ENCODE assay signal across 11 cellular contexts in genomic region chr13:44374348-44374712, GRCh38. TPM values are rescaled to one million over a fixed set of nuclear protein-coding genes. Genes with fewer than 3 reads are reported as not detected.
DNase-seq lines count a peak whose midpoint lies in the region; ATAC-seq and TF ChIP-seq lines count a peak whose summit lies in the region.
"Had no signal": no experiment of that assay in that cellular context is flagged by ENCODE, and none has a peak within 500 bp of the region (broad histone marks: within the 10 kb centered on the region; RNA-seq: fewer than 3 reads in every experiment).

No MANE protein-coding gene starts in this region.

- H3K9me3 ChIP-seq in Peyer's patch, result no peaks in the 10 kb centered on the region
- no peaks in the 10 kb centered on the region for H3K9me3 ChIP-seq in stomach
- no peaks in the 10 kb centered on the region for H3K9me3 ChIP-seq in MG63
- H3K9me3 ChIP-seq: SJSA1 had no signal

- H3K4me1 ChIP-seq in Peyer's patch (peaks cover 0 to 36% (median 1%) of the 10 kb centered on the region in 4 donors), stomach (peaks cover 16 to 58% (median 40%) of the 10 kb centered on the region in 4 donors)

- peaks cover 2% of the 10 kb centered on the region for H3K36me3 Mint-ChIP-seq in central memory CD8-positive, alpha-beta T cell (ENCODE audit: insufficient read depth)
- H3K36me3 Mint-ChIP-seq in memory B cell, result no peaks in the 10 kb centered on the region
- H3K36me3 Mint-ChIP-seq: activated naive CD4-positive, alpha-beta T cell treated with anti-CD3 and anti-CD28 coated beads, Interleukin-2, amount 10 ng/mL, durations not matched to agents 7 days and 5 days had no signal

- peak overlapping the region; percentile 39 for H3K4me3 Mint-ChIP-seq in central memory CD8-positive, alpha-beta T cell
- peak overlapping the region; percentile 43 for H3K4me3 Mint-ChIP-seq in memory B cell
- H3K4me3 Mint-ChIP-seq: activated naive CD4-positive, alpha-beta T cell treated with anti-CD3 and anti-CD28 coated beads, Interleukin-2, amount 10 ng/mL, durations not matched to agents 7 days and 5 days had no signal

- H3K27me3 Mint-ChIP-seq in central memory CD8-positive, alpha-beta T cell, result peaks cover 43% of the 10 kb centered on the region
- peaks cover 15% of the 10 kb centered on the region for H3K27me3 Mint-ChIP-seq in memory B cell

- no peaks in the 10 kb centered on the region for H3K4me1 Mint-ChIP-seq in central memory CD8-positive, alpha-beta T cell
- H3K4me1 Mint-ChIP-seq in memory B cell, result peaks cover 3% of the 10 kb centered on the region

- DNase-seq in Peyer's patch (no peak), memory B cell (ENCODE audit: low spot score in 2 of 2) (no peak), stomach (no peak), MG63 (no peak), NCI-H2171 treated with DMSO at 0.1 percent for 48 hours (lab: John Stamatoyannopoulos, UW) (no peak)
- no peak for DNase-seq in central memory CD8-positive, alpha-beta T cell (ENCODE audit: low spot score in 2 of 2)
- DNase-seq: activated naive CD4-positive, alpha-beta T cell treated with anti-CD3 and anti-CD28 coated beads, Interleukin-2, amount 10 ng/mL, durations not matched to agents 7 days and 5 days; NCI-H1105; stimulated activated naive CD4-positive, alpha-beta T cell treated with Interleukin-2 at 50 U/mL for 16 hours had no signal

- ATAC-seq in central memory CD8-positive, alpha-beta T cell (replicated peaks; ENCODE audit: extremely low read depth, poor library complexity, severe bottlenecking), result no peak
- ATAC-seq in memory B cell (ENCODE audit: low read depth), result no peak
- ATAC-seq in GM21381 (IDR thresholded peaks at IDR 0.05; ENCODE audit: unreplicated experiment), result no peak

- H3K27ac Mint-ChIP-seq in central memory CD8-positive, alpha-beta T cell (ENCODE audit: low read depth), result no peak overlapping the region
- no peak overlapping the region for H3K27ac Mint-ChIP-seq in memory B cell
- H3K27ac Mint-ChIP-seq: activated naive CD4-positive, alpha-beta T cell treated with anti-CD3 and anti-CD28 coated beads, Interleukin-2, amount 10 ng/mL, durations not matched to agents 7 days and 5 days had no signal

- no peak for TF ChIP-seq CTCF in Peyer's patch (IDR thresholded peaks at IDR 0.05)
- no peak for TF ChIP-seq CTCF in stomach (IDR thresholded peaks at IDR 0.05)

- no peak for TF ChIP-seq EP300 in stomach (IDR thresholded peaks at IDR 0.05)

- TF ChIP-seq POLR2A in Peyer's patch (IDR thresholded peaks at IDR 0.05), result no peak
- TF ChIP-seq POLR2A in stomach (IDR thresholded peaks at IDR 0.05), result no peak

- peak overlapping the region; percentile 42 to 76 (median 51) for H3K4me3 ChIP-seq in Peyer's patch
- H3K4me3 ChIP-seq in stomach, result peak overlapping the region; percentile 53 to 68 (median 64)
- no peak overlapping the region for H3K4me3 ChIP-seq in MG63
- H3K4me3 ChIP-seq: SJSA1 had no signal

- intact Hi-C loops in stomach (cut with DNase I; ENCODE audit: low total_unique reads), result no loop called here

- no peaks in the 10 kb centered on the region for H3K9me3 Mint-ChIP-seq in central memory CD8-positive, alpha-beta T cell
- H3K9me3 Mint-ChIP-seq in memory B cell, result no peaks in the 10 kb centered on the region
- H3K9me3 Mint-ChIP-seq: activated naive CD4-positive, alpha-beta T cell treated with anti-CD3 and anti-CD28 coated beads, Interleukin-2, amount 10 ng/mL, durations not matched to agents 7 days and 5 days had no signal

- no peaks in the 10 kb centered on the region for H3K36me3 ChIP-seq in Peyer's patch
- H3K36me3 ChIP-seq in stomach, result no peaks in the 10 kb centered on the region
- H3K36me3 ChIP-seq in MG63, result no peaks in the 10 kb centered on the region
- H3K36me3 ChIP-seq: SJSA1 had no signal

- H3K27me3 ChIP-seq in Peyer's patch, result no peaks in the 10 kb centered on the region
- H3K27me3 ChIP-seq in stomach, result peaks cover 0 to 13% (median 0%) of the 10 kb centered on the region in 3 donors
- H3K27me3 ChIP-seq in MG63, result no peaks in the 10 kb centered on the region
- H3K27me3 ChIP-seq: SJSA1 had no signal

- peak overlapping the region in 3 of 4 donors; percentile 19 to 72 (median 57) for H3K27ac ChIP-seq in Peyer's patch
- H3K27ac ChIP-seq in stomach, result peak overlapping the region; percentile 46 to 88 (median 75)
- H3K27ac ChIP-seq: SJSA1 had no signal

- 43 to 65% (median 50%) methylated on average over 7 to 10 of the region's 10 CpGs for WGBS in stomach, 5 donors

RNA-seq across cellular contexts. Expression of gene SERP2, which starts 0.7 kb away (rescaled TPM):
- total RNA-seq in Peyer's patch (10 to 100 TPM in 1 of 4 donors, 1 to 10 TPM in 3; 3.2 to 12.4 (median 3.5) TPM), stomach (100 to 1,000 TPM in 1 of 5 donors, 1 to 10 TPM in 3, not detected in 1; 1.0 to 255 (median 4.3) TPM)
- 10 to 100 TPM in 1 of 3 donors, 1 to 10 TPM in 2; 9.3 to 11.0 (median 9.5) TPM for polyA plus RNA-seq in stomach
- not detected in 2 replicates for total RNA-seq in MG63 (2014; rRNA removed; shearing (Covaris generic); ENCODE audit: low replicate concordance)
- total RNA-seq: SJSA1 had no signal
